In the genomic region with DNA sequence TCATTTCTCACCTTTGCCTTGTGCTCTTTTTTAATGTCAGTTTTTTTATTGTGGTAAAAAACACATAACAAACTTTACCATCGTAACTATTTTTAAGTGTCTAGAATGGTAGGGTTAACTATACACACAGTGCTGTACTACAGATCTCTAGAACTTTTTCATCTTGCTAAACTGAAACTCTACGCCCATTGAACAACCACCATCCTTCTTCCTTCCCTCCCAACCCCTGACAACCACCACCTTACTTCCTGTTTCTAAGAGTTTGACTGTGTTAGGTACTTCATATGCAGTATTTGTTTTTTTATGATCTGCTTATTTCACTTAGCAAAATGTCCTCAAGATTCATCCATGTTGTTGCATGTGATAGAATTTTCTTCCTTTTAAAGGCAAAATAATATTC, we compare ENCODE assay signal across 18 cellular contexts. TPM values are rescaled to one million over a fixed set of nuclear protein-coding genes. Genes with fewer than 3 reads are reported as not detected.
A peak's percentile ranks its signal among the peaks of the same experiment; 100 is the strongest.
DNase-seq lines count a peak whose midpoint lies in the region; ATAC-seq, FAIRE-seq and TF ChIP-seq lines count a peak whose summit lies in the region.
"Had no signal": no experiment of that assay in that cellular context is flagged by ENCODE, and none has a peak within 500 bp of the region (broad histone marks: within the 10 kb centered on the region; RNA-seq: fewer than 3 reads in every experiment).

No MANE protein-coding gene starts in this region.

- in situ Hi-C loops in HepG2 (cut with HindIII; ENCODE audit: extremely low pct_ligation_motif_present, low pct_unique_long_range_greater_than_20kb): no loop called here

- no peaks in the 10 kb centered on the region for H3K27me3 Mint-ChIP-seq in activated CD4-positive, alpha-beta T cell treated with anti-CD3 and anti-CD28 coated beads for 36 hours
- H3K27me3 Mint-ChIP-seq in activated CD8-positive, alpha-beta T cell treated with anti-CD3 and anti-CD28 coated beads for 36 hours: no peaks in the 10 kb centered on the region

- H3K4me1 ChIP-seq in HepG2 (ENCODE audit: insufficient read depth, low read length): peaks cover 19% of the 10 kb centered on the region
- H3K4me1 ChIP-seq: sigmoid colon had no signal

- CTCF ChIA-PET in activated CD4-positive, alpha-beta T cell treated with anti-CD3 and anti-CD28 coated beads for 36 hours (lab: Charles Lee): no interaction called here
- CTCF ChIA-PET in activated CD8-positive, alpha-beta T cell treated with anti-CD3 and anti-CD28 coated beads for 36 hours (lab: Charles Lee): no interaction called here
- CTCF ChIA-PET in HepG2 (lab: Yijun Ruan, JAX; ENCODE audit: low intra/inter-chr PET ratio, low total read pairs): no interaction called here

- H3K4me1 Mint-ChIP-seq in activated CD4-positive, alpha-beta T cell treated with anti-CD3 and anti-CD28 coated beads for 36 hours: peaks cover 11% of the 10 kb centered on the region
- peaks cover 9% of the 10 kb centered on the region for H3K4me1 Mint-ChIP-seq in activated CD8-positive, alpha-beta T cell treated with anti-CD3 and anti-CD28 coated beads for 36 hours (ENCODE audit: low read depth)

- H3K9me3 Mint-ChIP-seq in activated CD4-positive, alpha-beta T cell treated with anti-CD3 and anti-CD28 coated beads for 36 hours (ENCODE audit: low read depth): no peaks in the 10 kb centered on the region
- H3K9me3 Mint-ChIP-seq in activated CD8-positive, alpha-beta T cell treated with anti-CD3 and anti-CD28 coated beads for 36 hours: no peaks in the 10 kb centered on the region

- 78 to 80% methylated on average over 2 of the region's 2 CpGs for WGBS in lower leg skin, 2 donors
- WGBS in HepG2 (ENCODE audit: low lambda C conversion rate): 97% methylated on average over 2 of the region's 2 CpGs

- no peak overlapping the region for H3K4me2 ChIP-seq in HepG2 (ENCODE audit: low read depth, low read length)

- H3K27me3 ChIP-seq in HepG2 (ENCODE audit: control insufficient read depth in 1 of 2, insufficient read depth in 2 of 2, low read length in 2 of 2): no peaks in the 10 kb centered on the region
- H3K27me3 ChIP-seq: sigmoid colon had no signal

- POLR2A ChIA-PET in activated CD4-positive, alpha-beta T cell treated with anti-CD3 and anti-CD28 coated beads for 36 hours (lab: Charles Lee): no interaction called here
- POLR2A ChIA-PET in activated CD8-positive, alpha-beta T cell treated with anti-CD3 and anti-CD28 coated beads for 36 hours (lab: Charles Lee): no interaction called here
- POLR2A ChIA-PET in HepG2 (lab: Yijun Ruan, JAX): no interaction called here

- no peaks in the 10 kb centered on the region for H3K36me3 ChIP-seq in HepG2 (replicated peaks in 1 of 2; ENCODE audit: control insufficient read depth in 1 of 2, insufficient read depth in 2 of 2, low read length in 2 of 2)
- H3K36me3 ChIP-seq: sigmoid colon had no signal

- peaks cover 3% of the 10 kb centered on the region for H3K36me3 Mint-ChIP-seq in activated CD4-positive, alpha-beta T cell treated with anti-CD3 and anti-CD28 coated beads for 36 hours (ENCODE audit: low read depth)
- H3K36me3 Mint-ChIP-seq in activated CD8-positive, alpha-beta T cell treated with anti-CD3 and anti-CD28 coated beads for 36 hours (ENCODE audit: low read depth): peaks cover 4% of the 10 kb centered on the region

- DNase-seq in activated CD4-positive, alpha-beta T cell treated with anti-CD3 and anti-CD28 coated beads for 36 hours: no peak
- no peak for DNase-seq in activated CD4-positive, alpha-beta T cell treated with anti-CD3 and anti-CD28 coated beads, Interleukin-2, amount 50 U/mL, for 48 hours
- no peak for DNase-seq in activated CD8-positive, alpha-beta T cell treated with anti-CD3 and anti-CD28 coated beads for 36 hours
- DNase-seq in lower leg skin (ENCODE audit: low spot score in 2 of 2) (no peak), HepG2 (ENCODE audit: low spot score) (no peak), T1000 (lab: John Stamatoyannopoulos, UW) (no peak)
- DNase-seq: activated CD4-positive, alpha-beta T cell treated with anti-CD3 and anti-CD28 coated beads for 4 hours; activated T-cell treated with anti-CD3 and anti-CD28 coated beads, Interleukin-2, amount 50 U/mL, for 1 hour; left ventricle myocardium superior; NCI-H1092 treated with DMSO at 0.1 percent for 48 hours; NCI-H524 treated with DMSO at 0.1 percent for 48 hours; OCI-M1; sigmoid colon; stimulated activated CD4-positive, alpha-beta T cell treated with anti-CD3 and anti-CD28 coated beads, Interleukin-1b, Interleukin-23, amount 100 ng/mL, for 48 hours had no signal

- intact Hi-C loops in activated CD4-positive, alpha-beta T cell treated with anti-CD3 and anti-CD28 coated beads for 36 hours (cut with DNase I, micrococcal nuclease): no loop called here
- intact Hi-C loops in activated CD8-positive, alpha-beta T cell treated with anti-CD3 and anti-CD28 coated beads for 36 hours (cut with micrococcal nuclease): no loop called here
- intact Hi-C loops in lower leg skin (cut with DNase I; ENCODE audit: low total_unique reads) (no loop called here), HepG2 (cut with micrococcal nuclease; ENCODE audit: unreplicated experiment) (no loop called here)

- H3K27ac ChIP-seq in HepG2 (ENCODE audit: extremely low read length, insufficient read depth, low read length): no peak overlapping the region
- H3K27ac ChIP-seq: C4-2B, sigmoid colon had no signal

- no TSS peak for BruUV-seq in HepG2 (replicated peaks; lab: Mats Ljungman, UMichigan)

- no peak overlapping the region for H3K4me3 ChIP-seq in lower leg skin (ENCODE audit: low read depth, poor library complexity, severe bottlenecking)
- H3K4me3 ChIP-seq in HepG2 (replicated peaks in 1 of 3; ENCODE audit: insufficient read depth in 1 of 3, low read depth in 2 of 3, low read length in 3 of 3): no peak overlapping the region
- H3K4me3 ChIP-seq: sigmoid colon had no signal

- TF ChIP-seq POLR2A in lower leg skin (IDR thresholded peaks at IDR 0.05): no peak
- TF ChIP-seq POLR2A in HepG2 (IDR thresholded peaks at IDR 0.05; ENCODE audit: insufficient read depth in 1 of 2, low read depth in 2 of 2, low read length in 2 of 2): no peak

- H3K27ac Mint-ChIP-seq in activated CD4-positive, alpha-beta T cell treated with anti-CD3 and anti-CD28 coated beads for 36 hours: no peak overlapping the region
- H3K27ac Mint-ChIP-seq in activated CD8-positive, alpha-beta T cell treated with anti-CD3 and anti-CD28 coated beads for 36 hours: peak overlapping the region; percentile 40

- TF ChIP-seq CTCF in activated CD8-positive, alpha-beta T cell treated with anti-CD3 and anti-CD28 coated beads for 36 hours (IDR thresholded peaks at IDR 0.05): no peak
- TF ChIP-seq CTCF in lower leg skin (IDR thresholded peaks at IDR 0.05): no peak
- TF ChIP-seq CTCF in HepG2 (CRISPR knock-in tag; IDR thresholded peaks at IDR 0.05): no peak

- H2AFZ ChIP-seq in HepG2 (ENCODE audit: low read length): no peak overlapping the region

- no peak for FAIRE-seq in HepG2 (lab: Jason Lieb, UNC)
- FAIRE-seq: urothelium cell line had no signal

- TF ChIP-seq EP300 in HepG2 (IDR thresholded peaks at IDR 0.05; ENCODE audit: low read depth in 2 of 2, low read length in 2 of 2): no peak
- TF ChIP-seq EP300 in HepG2 (CRISPR knock-in tag; IDR thresholded peaks at IDR 0.05; ENCODE audit: borderline replicate concordance): no peak

- no peak overlapping the region for H3K9ac ChIP-seq in HepG2 (ENCODE audit: insufficient read depth, low read depth, low read length)

- no peak for TF ChIP-seq RAD21 in HepG2 (CRISPR knock-in tag; IDR thresholded peaks at IDR 0.05)

- H3K4me3 Mint-ChIP-seq in activated CD4-positive, alpha-beta T cell treated with anti-CD3 and anti-CD28 coated beads for 36 hours: no peak overlapping the region
- no peak overlapping the region for H3K4me3 Mint-ChIP-seq in activated CD8-positive, alpha-beta T cell treated with anti-CD3 and anti-CD28 coated beads for 36 hours

- ATAC-seq in activated CD4-positive, alpha-beta T cell treated with anti-CD3 and anti-CD28 coated beads for 36 hours: peak; percentile 58
- ATAC-seq in GM19455 (IDR thresholded peaks at IDR 0.05; ENCODE audit: unreplicated experiment) (peak; percentile 74), HG03432 (IDR thresholded peaks at IDR 0.05; ENCODE audit: unreplicated experiment) (peak; percentile 76), HepG2 (no peak)
- ATAC-seq in activated CD8-positive, alpha-beta T cell treated with anti-CD3 and anti-CD28 coated beads for 36 hours: peak; percentile 76
- ATAC-seq: left ventricle myocardium superior had no signal

- H3K79me2 ChIP-seq in HepG2 (ENCODE audit: insufficient read depth, low read length): no peaks in the 10 kb centered on the region

- no peaks in the 10 kb centered on the region for H4K20me1 ChIP-seq in HepG2 (ENCODE audit: insufficient read depth, low read length)

- no peaks in the 10 kb centered on the region for H3K9me3 ChIP-seq in HepG2 (ENCODE audit: low read length)
- H3K9me3 ChIP-seq: sigmoid colon had no signal

RNA-seq across cellular contexts. Expression of gene PSAT1, which starts 54.9 kb away (rescaled TPM):
- total RNA-seq in activated CD4-positive, alpha-beta T cell treated with anti-CD3 and anti-CD28 coated beads for 36 hours: 100 to 1,000 TPM; 145 to 190 TPM
- 100 to 1,000 TPM; 174 to 182 TPM for total RNA-seq in activated CD8-positive, alpha-beta T cell treated with anti-CD3 and anti-CD28 coated beads for 36 hours
- total RNA-seq in lower leg skin (100 to 1,000 TPM in 1 of 4 donors, 10 to 100 TPM in 3; 50.2 to 106 (median 75.3) TPM), HepG2 (2016; rRNA removed; fragmentation: Illumina TruSeq; extraction: Trizol) (135 and 262 TPM in 2 replicates)
- total RNA-seq in HepG2 (2016; cell fraction: cytosol; rRNA removed; fragmentation: Illumina TruSeq; extraction: Trizol; ENCODE audit: low read depth): 16.9 and 17.4 TPM in 2 replicates
- total RNA-seq in HepG2 (2016; cell fraction: insoluble cytoplasmic fraction; rRNA removed; fragmentation: Illumina TruSeq; extraction: Trizol): 134 and 259 TPM in 2 replicates
- total RNA-seq in HepG2 (2016; cell fraction: membrane; rRNA removed; fragmentation: Illumina TruSeq; extraction: Trizol): 55.1 and 59.2 TPM in 2 replicates
- total RNA-seq in HepG2 (2016; cell fraction: nucleus; rRNA removed; fragmentation: Illumina TruSeq; extraction: Trizol): 92.0 and 102 TPM in 2 replicates
- polyA plus RNA-seq in HepG2 (2011; rRNA removed): 197 and 229 TPM in 2 replicates
- 174 and 239 TPM in 2 replicates for polyA plus RNA-seq in HepG2 (2011; cell fraction: cytosol; rRNA removed)
- 53.5 and 69.1 TPM in 2 replicates for polyA plus RNA-seq in HepG2 (2011; cell fraction: nucleus; rRNA removed)
- polyA plus RNA-seq in HepG2 (2012): 252 and 381 TPM in 2 replicates
- 23.7 and 24.6 TPM in 2 replicates for polyA plus RNA-seq in HepG2 (2016; cell fraction: cytosol; fragmentation: Illumina TruSeq; extraction: Trizol; ENCODE audit: low read depth)
- 471 and 492 TPM in 2 replicates for polyA plus RNA-seq in HepG2 (2016; cell fraction: insoluble cytoplasmic fraction; fragmentation: Illumina TruSeq; extraction: Trizol; ENCODE audit: low read depth)
- polyA plus RNA-seq in HepG2 (2016; cell fraction: membrane; fragmentation: Illumina TruSeq; extraction: Trizol; ENCODE audit: low read depth): 65.5 and 69.3 TPM in 2 replicates
- 163 TPM in 2 replicates for polyA plus RNA-seq in HepG2 (2016; cell fraction: nucleus; fragmentation: Illumina TruSeq; extraction: Trizol; ENCODE audit: insufficient read depth, low read depth)
- polyA minus RNA-seq in HepG2 (2011; rRNA and poly(A)+ RNA removed; ENCODE audit: low replicate concordance): 98.7 and 239 TPM in 2 replicates
- 170 and 192 TPM in 2 replicates for polyA minus RNA-seq in HepG2 (2011; cell fraction: cytosol; rRNA and poly(A)+ RNA removed)
- 105 and 132 TPM in 2 replicates for polyA minus RNA-seq in HepG2 (2011; cell fraction: nucleus; rRNA and poly(A)+ RNA removed)
